ENCODE assay signal across 8 cellular contexts in genomic region chr22:33920927-33921575, GRCh38. TPM values are rescaled to one million over a fixed set of nuclear protein-coding genes. Genes with fewer than 3 reads are reported as not detected.
A peak's percentile ranks its signal among the peaks of the same experiment; 100 is the strongest.
DNase-seq lines count a peak whose midpoint lies in the region; ATAC-seq, FAIRE-seq and TF ChIP-seq lines count a peak whose summit lies in the region.

No MANE protein-coding gene starts in this region.

- intact Hi-C loops in right cardiac atrium (cut with DNase I) (loop anchor here in 3 of 4 donors (5.0 to 10.0 kb wide), 2 partner anchors 184 to 186 kb away; no protein-coding TSS in a partner anchor), psoas muscle (cut with DNase I) (loop anchor here (5.0 to 10.0 kb wide), 3 partner anchors 164 to 619 kb away; no protein-coding TSS in a partner anchor)

- no peak for FAIRE-seq in astrocyte (lab: Jason Lieb, UNC)

- H3K27me3 ChIP-seq in astrocyte (ENCODE audit: insufficient read depth, low read length) = peaks cover 9% of the 10 kb centered on the region
- H3K27me3 ChIP-seq in right cardiac atrium (ENCODE audit: control insufficient read depth, insufficient read depth) = no peaks in the 10 kb centered on the region
- no peaks in the 10 kb centered on the region for H3K27me3 ChIP-seq in psoas muscle (ENCODE audit: insufficient read depth in 3 of 3, low read length in 2 of 3)

- no peak overlapping the region for H3K27ac Mint-ChIP-seq in T-helper 17 cell
- peak overlapping the region; percentile 91 for H3K27ac Mint-ChIP-seq in astrocyte (ENCODE audit: unreplicated experiment)

- H2AFZ ChIP-seq in astrocyte (ENCODE audit: low read depth, low read length) = peak overlapping the region; percentile 99

- H3K9ac ChIP-seq in astrocyte (ENCODE audit: low read length) = peak overlapping the region; percentile 83

- DNase-seq in NCI-H1105 (lab: John Stamatoyannopoulos, UW) = peak; percentile 91
- peak; percentile 52 to 85 (median 75) for DNase-seq in T-helper 17 cell
- peak; percentile 86 for DNase-seq in astrocyte (ENCODE audit: low read depth)
- peak; percentile 99 to 100 (median 100) for DNase-seq in right cardiac atrium
- DNase-seq in psoas muscle = peak; percentile 99 to 100
- DNase-seq in ureter (ENCODE audit: low spot score) = peak; percentile 98

- under 1% methylated on average over 72 of the region's 72 CpGs for WGBS in right cardiac atrium
- WGBS in psoas muscle, 3 donors = 0 to 1% (median 1%) methylated on average over 44 to 72 of the region's 72 CpGs

- peaks cover 37% of the 10 kb centered on the region for H4K20me1 ChIP-seq in astrocyte (ENCODE audit: insufficient read depth, low read length)

- ATAC-seq in HG02588 (IDR thresholded peaks at IDR 0.05; ENCODE audit: unreplicated experiment) (peak; percentile 64), T-helper 17 cell (peak; percentile 92), right cardiac atrium (peak; percentile 96 to 97), psoas muscle (peak; percentile 90 to 94 (median 91))

- H3K4me1 Mint-ChIP-seq in T-helper 17 cell (peaks cover 15% of the 10 kb centered on the region), astrocyte (ENCODE audit: low read depth, unreplicated experiment) (peaks cover 28% of the 10 kb centered on the region)

- H3K4me2 ChIP-seq in astrocyte (ENCODE audit: low read length) = peak overlapping the region; percentile 100

- H3K4me1 ChIP-seq in astrocyte (ENCODE audit: insufficient read depth, low read length) = peaks cover 8% of the 10 kb centered on the region
- H3K4me1 ChIP-seq in right cardiac atrium (ENCODE audit: control insufficient read depth, insufficient read depth, low read length) = no peaks in the 10 kb centered on the region
- H3K4me1 ChIP-seq in psoas muscle = peaks cover 37% of the 10 kb centered on the region

- peaks cover 19% of the 10 kb centered on the region for H3K79me2 ChIP-seq in astrocyte (ENCODE audit: insufficient read depth, low read length)

- TF ChIP-seq CTCF in astrocyte (IDR thresholded peaks at IDR 0.05; ENCODE audit: insufficient read depth, low read depth, low read length) (no peak), psoas muscle (IDR thresholded peaks at IDR 0.05) (no peak)

- H3K36me3 Mint-ChIP-seq in T-helper 17 cell (ENCODE audit: low read depth) = peaks cover 2% of the 10 kb centered on the region
- H3K36me3 Mint-ChIP-seq in astrocyte (ENCODE audit: low read depth, unreplicated experiment) = peaks cover 4% of the 10 kb centered on the region

- H3K27me3 Mint-ChIP-seq in T-helper 17 cell = peaks cover 66% of the 10 kb centered on the region
- no peaks in the 10 kb centered on the region for H3K27me3 Mint-ChIP-seq in astrocyte (ENCODE audit: low read depth, unreplicated experiment)

- H3K4me3 ChIP-seq in GM08714 (ENCODE audit: low read length) (peak overlapping the region; percentile 9; the same call in 1 of the 2 replicates), astrocyte (ENCODE audit: insufficient read depth, low read depth, low read length) (peak overlapping the region; percentile 80), right cardiac atrium (ENCODE audit: low read length) (peak overlapping the region; percentile 63), psoas muscle (peak overlapping the region; percentile 69)

- H3K36me3 ChIP-seq in astrocyte (ENCODE audit: insufficient read depth, low read length) (no peaks in the 10 kb centered on the region), psoas muscle (ENCODE audit: insufficient read depth in 1 of 2, low read depth in 1 of 2) (no peaks in the 10 kb centered on the region)

- peak overlapping the region; percentile 91 for H3K4me3 Mint-ChIP-seq in T-helper 17 cell
- H3K4me3 Mint-ChIP-seq in astrocyte (ENCODE audit: unreplicated experiment) = peak overlapping the region; percentile 95

- no peaks in the 10 kb centered on the region for H3K9me3 ChIP-seq in T-helper 17 cell (ENCODE audit: control insufficient read depth, low read length, poor library complexity, severe bottlenecking)
- H3K9me3 ChIP-seq in astrocyte (ENCODE audit: insufficient read depth, low read depth, low read length) = no peaks in the 10 kb centered on the region
- no peaks in the 10 kb centered on the region for H3K9me3 ChIP-seq in right cardiac atrium (ENCODE audit: control insufficient read depth, low read length)
- H3K9me3 ChIP-seq in psoas muscle = no peaks in the 10 kb centered on the region

- H3K27ac ChIP-seq in astrocyte (ENCODE audit: low read depth, low read length) (no peak overlapping the region), right cardiac atrium (ENCODE audit: low read length) (peak overlapping the region; percentile 56), psoas muscle (peak overlapping the region; percentile 42)

- no peaks in the 10 kb centered on the region for H3K9me3 Mint-ChIP-seq in astrocyte (ENCODE audit: unreplicated experiment)

RNA-seq across cellular contexts. Expression of gene LARGE1, which starts 0.8 kb away (rescaled TPM):
- total RNA-seq in T-helper 17 cell (1 to 10 TPM; 2.1 to 7.0 TPM), astrocyte (88.9 and 92.6 TPM in 2 replicates), right cardiac atrium (10 to 100 TPM; 57.6 to 100.0 (median 75.8) TPM), psoas muscle (10 to 100 TPM; 40.8 to 68.9 (median 56.0) TPM), ureter (81.6 TPM)
- polyA plus RNA-seq in right cardiac atrium (23.8 TPM), psoas muscle (10 to 100 TPM; 14.9 to 91.6 (median 25.9) TPM)

Comparison
In these comparisons a context has a peak if more than half of its experiments do, and no peak if none do; other contexts are left out.
1. H3K4me3 ChIP-seq: peak in every context shown above with its lines; median percentile 80 in astrocyte; 69 in psoas muscle; 63 in right cardiac atrium; 9 in GM08714.
2. RNA of gene LARGE1, which starts 0.8 kb away (total RNA-seq): 88.9 to 92.6 TPM in astrocyte, 81.6 TPM in ureter (single experiment), 57.6 to 100.0 TPM in right cardiac atrium and 40.8 to 68.9 TPM in psoas muscle; 2.1 to 7.0 TPM in T-helper 17 cell; every median in the first group is over 4 times any median in the second.
3. Peak in every context shown above with its lines, with median percentiles within 50 percentile points of each other: ATAC-seq and DNase-seq.